Comparison of ENCODE assay signal across 31 cellular contexts in the genomic region with DNA sequence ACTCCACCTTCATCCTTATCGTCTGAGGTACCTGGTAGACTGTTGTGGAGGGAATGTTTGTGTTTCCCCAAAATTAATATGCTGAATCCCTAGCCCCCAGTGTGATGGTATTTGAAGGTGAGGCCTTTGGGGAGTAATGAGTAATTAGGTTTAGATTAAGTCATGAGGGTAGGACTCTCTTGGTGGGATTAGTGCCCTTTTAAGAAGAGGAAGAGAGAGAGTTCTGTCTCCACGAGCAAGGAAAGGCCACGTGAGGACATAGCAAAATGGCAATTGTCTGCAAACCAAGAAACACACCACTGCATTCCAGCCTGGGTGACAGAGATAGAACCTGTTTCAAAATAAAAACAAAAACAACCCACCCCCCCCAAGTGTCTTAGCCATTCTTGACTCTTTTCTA. TPM values are rescaled to one million over a fixed set of nuclear protein-coding genes. Genes with fewer than 3 reads are reported as not detected.
A peak's percentile ranks its signal among the peaks of the same experiment; 100 is the strongest.
DNase-seq lines count a peak whose midpoint lies in the region; ATAC-seq lines count a peak whose summit lies in the region.
"Had no signal": no experiment of that assay in that cellular context is flagged by ENCODE, and none has a peak within 500 bp of the region (broad histone marks: within the 10 kb centered on the region; RNA-seq: fewer than 3 reads in every experiment).

No MANE protein-coding gene starts in this region.

- H3K27ac Mint-ChIP-seq in stimulated activated memory B cell treated with anti-CD40 and anti-IgM and Interleukin-4, amounts not matched to agents 10 μg/mL and 1 μg/mL and 100 μg/mL, for 72 hours = no peak overlapping the region
- no peak overlapping the region for H3K27ac Mint-ChIP-seq in stimulated activated naive B cell treated with anti-CD40 and anti-IgM and Interleukin-4, amounts not matched to agents 10 μg/mL and 1 μg/mL and 100 μg/mL, for 72 hours
- H3K27ac Mint-ChIP-seq: B cell; CD14-positive monocyte; CD4-positive, alpha-beta memory T cell; CD4-positive, alpha-beta T cell; CD8-positive, alpha-beta T cell had no signal

- peak; percentile 34 for ATAC-seq in stimulated activated memory B cell treated with anti-CD40 and anti-IgM and Interleukin-4, amounts not matched to agents 10 μg/mL and 1 μg/mL and 100 μg/mL, for 72 hours
- ATAC-seq in stimulated activated naive B cell treated with anti-CD40 and anti-IgM and Interleukin-4, amounts not matched to agents 10 μg/mL and 1 μg/mL and 100 μg/mL, for 72 hours (replicated peaks) = peak; percentile 63 to 68
- ATAC-seq: A549; CD8-positive, alpha-beta T cell had no signal

- H3K27me3 Mint-ChIP-seq in stimulated activated memory B cell treated with anti-CD40 and anti-IgM and Interleukin-4, amounts not matched to agents 10 μg/mL and 1 μg/mL and 100 μg/mL, for 72 hours = no peaks in the 10 kb centered on the region
- peaks cover 5 to 17% of the 10 kb centered on the region in 2 donors for H3K27me3 Mint-ChIP-seq in stimulated activated naive B cell treated with anti-CD40 and anti-IgM and Interleukin-4, amounts not matched to agents 10 μg/mL and 1 μg/mL and 100 μg/mL, for 72 hours

- peak; percentile 13 for DNase-seq in MV-4-11 (lab: John Stamatoyannopoulos, UW)
- DNase-seq in islet precursor cell = peak; percentile 23
- no peak for DNase-seq in stimulated activated naive B cell treated with anti-CD40 and anti-IgM and Interleukin-4, amounts not matched to agents 10 μg/mL and 1 μg/mL and 100 μg/mL, for 72 hours
- no peak for DNase-seq in A172 (ENCODE audit: low spot score)
- no peak for DNase-seq in NK-92 treated with Interleukin-12 subunit alpha and Interleukin-12 subunit beta, amount 100 ng/mL, for 24 hours (lab: John Stamatoyannopoulos, UW)
- no peak for DNase-seq in NCI-H524 treated with DMSO at 0.1 percent for 48 hours (lab: John Stamatoyannopoulos, UW)
- DNase-seq in middle frontal gyrus (ENCODE audit: extremely low spot score, low spot score) = no peak
- DNase-seq: 8988T; ACHN; AML-193; BE2C; C1 segment of cervical spinal cord; Caco-2; Calu3; CD4-positive, alpha-beta memory T cell; CD4-positive, alpha-beta T cell; CD4-positive, CD25-positive, alpha-beta regulatory T cell; CD8-positive, alpha-beta memory T cell; CD8-positive, alpha-beta T cell; COR-L47; DMS 273 treated with DMSO at 0.1 percent for 48 hours; DMS153; DMS53; DMS79; DMS79 treated with DMSO at 0.1 percent for 48 hours; DND-41; EL had no signal

- no peak overlapping the region for H3K4me3 Mint-ChIP-seq in stimulated activated memory B cell treated with anti-CD40 and anti-IgM and Interleukin-4, amounts not matched to agents 10 μg/mL and 1 μg/mL and 100 μg/mL, for 72 hours
- no peak overlapping the region for H3K4me3 Mint-ChIP-seq in stimulated activated naive B cell treated with anti-CD40 and anti-IgM and Interleukin-4, amounts not matched to agents 10 μg/mL and 1 μg/mL and 100 μg/mL, for 72 hours
- H3K4me3 Mint-ChIP-seq: B cell; CD14-positive monocyte; CD4-positive, alpha-beta memory T cell; CD4-positive, alpha-beta T cell; CD4-positive, CD25-positive, alpha-beta regulatory T cell; CD8-positive, alpha-beta memory T cell; CD8-positive, alpha-beta T cell had no signal

- no peaks in the 10 kb centered on the region for H3K9me3 Mint-ChIP-seq in stimulated activated memory B cell treated with anti-CD40 and anti-IgM and Interleukin-4, amounts not matched to agents 10 μg/mL and 1 μg/mL and 100 μg/mL, for 72 hours
- H3K9me3 Mint-ChIP-seq in stimulated activated naive B cell treated with anti-CD40 and anti-IgM and Interleukin-4, amounts not matched to agents 10 μg/mL and 1 μg/mL and 100 μg/mL, for 72 hours = peaks cover 0 to 4% of the 10 kb centered on the region in 2 donors
- H3K9me3 Mint-ChIP-seq: CD14-positive monocyte; CD4-positive, alpha-beta memory T cell; CD4-positive, alpha-beta T cell; CD4-positive, CD25-positive, alpha-beta regulatory T cell; CD8-positive, alpha-beta memory T cell; CD8-positive, alpha-beta T cell had no signal

- H3K4me1 Mint-ChIP-seq in stimulated activated memory B cell treated with anti-CD40 and anti-IgM and Interleukin-4, amounts not matched to agents 10 μg/mL and 1 μg/mL and 100 μg/mL, for 72 hours = no peaks in the 10 kb centered on the region
- H3K4me1 Mint-ChIP-seq in stimulated activated naive B cell treated with anti-CD40 and anti-IgM and Interleukin-4, amounts not matched to agents 10 μg/mL and 1 μg/mL and 100 μg/mL, for 72 hours = peaks cover 0 to 3% of the 10 kb centered on the region in 2 donors
- H3K4me1 Mint-ChIP-seq: B cell; CD14-positive monocyte; CD4-positive, alpha-beta memory T cell; CD4-positive, CD25-positive, alpha-beta regulatory T cell; CD8-positive, alpha-beta memory T cell had no signal

- H3K36me3 Mint-ChIP-seq in stimulated activated memory B cell treated with anti-CD40 and anti-IgM and Interleukin-4, amounts not matched to agents 10 μg/mL and 1 μg/mL and 100 μg/mL, for 72 hours = no peaks in the 10 kb centered on the region
- no peaks in the 10 kb centered on the region for H3K36me3 Mint-ChIP-seq in stimulated activated naive B cell treated with anti-CD40 and anti-IgM and Interleukin-4, amounts not matched to agents 10 μg/mL and 1 μg/mL and 100 μg/mL, for 72 hours
- H3K36me3 Mint-ChIP-seq: CD14-positive monocyte; CD4-positive, alpha-beta memory T cell; CD4-positive, CD25-positive, alpha-beta regulatory T cell; CD8-positive, alpha-beta memory T cell; CD8-positive, alpha-beta T cell had no signal

RNA-seq across cellular contexts. Expression of a gene that starts 21.0 kb away (rescaled TPM):
- total RNA-seq in A172 (2014; rRNA removed; shearing (Covaris generic)) = 45.9 and 59.3 TPM in 2 replicates

RNA-seq across cellular contexts. Expression of a gene that starts 55.0 kb away (rescaled TPM):
- 7.4 and 9.0 TPM in 2 replicates for total RNA-seq in A172 (2014; rRNA removed; shearing (Covaris generic))

Comparison
In these comparisons a context has a peak if more than half of its experiments do, and no peak if none do; other contexts are left out.
1. DNase-seq: peak in MV-4-11 (single experiment) and islet precursor cell (single experiment); none in stimulated activated naive B cell treated with anti-CD40 and anti-IgM and Interleukin-4, amounts not matched to agents 10 μg/mL and 1 μg/mL and 100 μg/mL, for 72 hours (single experiment), A172 (single experiment), NK-92 treated with Interleukin-12 subunit alpha and Interleukin-12 subunit beta, amount 100 ng/mL, for 24 hours (single experiment), NCI-H524 treated with DMSO at 0.1 percent for 48 hours (single experiment) and middle frontal gyrus (single experiment).